Comparison of ENCODE assay signal across 19 cellular contexts in the genomic region with DNA sequence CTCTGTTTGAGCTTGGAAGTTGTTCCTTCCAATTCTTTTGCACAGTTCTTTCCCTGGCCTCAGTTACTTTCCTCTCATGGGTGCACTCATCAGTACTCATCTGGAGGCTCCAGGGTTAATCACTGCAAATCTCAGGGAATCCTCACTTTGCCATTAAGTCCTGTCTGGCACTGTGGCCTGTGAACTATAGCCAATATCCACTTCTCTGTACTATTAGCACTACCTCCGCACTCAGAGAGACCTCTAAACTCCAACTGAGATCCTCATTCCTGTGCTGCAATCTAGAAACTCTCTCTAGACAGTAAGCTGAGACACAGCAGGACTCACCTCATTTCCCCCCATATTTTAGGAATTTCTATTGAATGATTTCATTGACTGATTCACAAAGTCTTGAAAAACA.
DNase-seq lines count a peak whose midpoint lies in the region; ATAC-seq, FAIRE-seq and TF ChIP-seq lines count a peak whose summit lies in the region.
"Had no signal": no experiment of that assay in that cellular context is flagged by ENCODE, and none has a peak within 500 bp of the region (broad histone marks: within the 10 kb centered on the region; RNA-seq: fewer than 3 reads in every experiment).

No MANE protein-coding gene starts in this region.

- H3K4me2 ChIP-seq in K562 (ENCODE audit: insufficient read depth, low read length) (no peak overlapping the region), neural progenitor cell (no peak overlapping the region)

- H3K4me1 Mint-ChIP-seq in neural progenitor cell: no peaks in the 10 kb centered on the region
- no peaks in the 10 kb centered on the region for H3K4me1 Mint-ChIP-seq in stimulated activated memory B cell treated with anti-CD40 and anti-IgM and Interleukin-4, amounts not matched to agents 10 μg/mL and 1 μg/mL and 100 μg/mL, for 72 hours
- H3K4me1 Mint-ChIP-seq: CD4-positive, alpha-beta memory T cell had no signal

- no peak overlapping the region for H3K27ac Mint-ChIP-seq in neural progenitor cell
- no peak overlapping the region for H3K27ac Mint-ChIP-seq in stimulated activated memory B cell treated with anti-CD40 and anti-IgM and Interleukin-4, amounts not matched to agents 10 μg/mL and 1 μg/mL and 100 μg/mL, for 72 hours
- H3K27ac Mint-ChIP-seq: CD4-positive, alpha-beta memory T cell; HFFc6 had no signal

- no peaks in the 10 kb centered on the region for H4K20me1 ChIP-seq in K562 (replicated peaks; ENCODE audit: control insufficient read depth, insufficient read depth, low read length)
- H4K20me1 ChIP-seq in neural progenitor cell (ENCODE audit: low read depth): no peaks in the 10 kb centered on the region

- CTCF ChIA-PET in K562 (lab: Yijun Ruan, JAX; ENCODE audit: low intra/inter-chr PET ratio): no interaction called here

- DNase-seq in K562 (ENCODE audit: extremely low read depth in 1 of 4, low spot score in 3 of 4) (no peak), neural progenitor cell (ENCODE audit: low spot score) (no peak), esophagus squamous epithelium (lab: John Stamatoyannopoulos, UW) (no peak), SK-N-DZ (ENCODE audit: low spot score) (no peak)
- DNase-seq: C1 segment of cervical spinal cord; Calu3; CD4-positive, alpha-beta memory T cell; COR-L47; DMS53; DMS79 treated with DMSO at 0.1 percent for 48 hours; GOT3; HFFc6 had no signal

- TF ChIP-seq RAD21 in K562 (CRISPR knock-in tag; conservative IDR thresholded peaks at IDR 0.05 in 1 of 2, IDR thresholded peaks at IDR 0.05 in 1 of 2): no peak

- no peaks in the 10 kb centered on the region for H3K9me3 ChIP-seq in K562 (replicated peaks; ENCODE audit: control insufficient read depth, insufficient read depth, low read depth, low read length)
- H3K9me3 ChIP-seq in neural progenitor cell (ENCODE audit: low read depth): no peaks in the 10 kb centered on the region
- peaks cover 0 to 6% (median 0%) of the 10 kb centered on the region in 3 donors for H3K9me3 ChIP-seq in esophagus squamous epithelium
- H3K9me3 ChIP-seq: HAP-1 had no signal

- H3K4me1 ChIP-seq in K562 (replicated peaks in 1 of 2; ENCODE audit: control insufficient read depth in 2 of 2, insufficient read depth in 2 of 2, low read length in 2 of 2) (no peaks in the 10 kb centered on the region), neural progenitor cell (no peaks in the 10 kb centered on the region), esophagus squamous epithelium (no peaks in the 10 kb centered on the region)
- H3K4me1 ChIP-seq: HAP-1 had no signal

- no peak for FAIRE-seq in K562 (lab: Jason Lieb, UNC)
- FAIRE-seq: G401.6, GM12892, GM19239, H54 had no signal

- H3K36me3 Mint-ChIP-seq in neural progenitor cell: no peaks in the 10 kb centered on the region
- no peaks in the 10 kb centered on the region for H3K36me3 Mint-ChIP-seq in stimulated activated memory B cell treated with anti-CD40 and anti-IgM and Interleukin-4, amounts not matched to agents 10 μg/mL and 1 μg/mL and 100 μg/mL, for 72 hours
- H3K36me3 Mint-ChIP-seq: CD4-positive, alpha-beta memory T cell had no signal

- no peak for ATAC-seq in K562
- peak; percentile 8 for ATAC-seq in stimulated activated memory B cell treated with anti-CD40 and anti-IgM and Interleukin-4, amounts not matched to agents 10 μg/mL and 1 μg/mL and 100 μg/mL, for 72 hours
- no peak for ATAC-seq in GM21447 (IDR thresholded peaks at IDR 0.05; ENCODE audit: unreplicated experiment)

- no peak overlapping the region for H3K4me3 ChIP-seq in K562
- H3K4me3 ChIP-seq in neural progenitor cell: no peak overlapping the region
- no peak overlapping the region for H3K4me3 ChIP-seq in esophagus squamous epithelium
- H3K4me3 ChIP-seq: HAP-1 had no signal

- no peaks in the 10 kb centered on the region for H3K9me3 Mint-ChIP-seq in neural progenitor cell
- H3K9me3 Mint-ChIP-seq in stimulated activated memory B cell treated with anti-CD40 and anti-IgM and Interleukin-4, amounts not matched to agents 10 μg/mL and 1 μg/mL and 100 μg/mL, for 72 hours: no peaks in the 10 kb centered on the region
- H3K9me3 Mint-ChIP-seq: HFFc6 had no signal

- H2AFZ ChIP-seq in K562 (ENCODE audit: low read depth, low read length): no peak overlapping the region
- H2AFZ ChIP-seq in neural progenitor cell (replicated peaks): peak overlapping the region; percentile 66

- H3K4me3 Mint-ChIP-seq in neural progenitor cell: no peak overlapping the region
- no peak overlapping the region for H3K4me3 Mint-ChIP-seq in stimulated activated memory B cell treated with anti-CD40 and anti-IgM and Interleukin-4, amounts not matched to agents 10 μg/mL and 1 μg/mL and 100 μg/mL, for 72 hours
- H3K4me3 Mint-ChIP-seq: CD4-positive, alpha-beta memory T cell; HFFc6 had no signal

- no peak overlapping the region for H3K9ac ChIP-seq in K562 (ENCODE audit: insufficient read depth in 1 of 2, low read depth in 2 of 2, low read length in 2 of 2)
- H3K9ac ChIP-seq in neural progenitor cell: no peak overlapping the region

- H3K27ac ChIP-seq in K562 (ENCODE audit: extremely low read depth, low read depth, low read length) (no peak overlapping the region), neural progenitor cell (no peak overlapping the region), esophagus squamous epithelium (no peak overlapping the region)

- H3K9me1 ChIP-seq in K562 (ENCODE audit: control insufficient read depth, insufficient read depth, low read length): no peaks in the 10 kb centered on the region

- H3K79me2 ChIP-seq in K562 (ENCODE audit: control insufficient read depth, insufficient read depth, low read length) (no peaks in the 10 kb centered on the region), neural progenitor cell (ENCODE audit: low read depth) (no peaks in the 10 kb centered on the region)

- TF ChIP-seq POLR2A in K562 (conservative IDR thresholded peaks at IDR 0.05): no peak
- TF ChIP-seq POLR2A in esophagus squamous epithelium (IDR thresholded peaks at IDR 0.05): no peak

- in situ Hi-C loops in K562 (cut with MboI): no loop called here

- no peak for TF ChIP-seq EP300 in K562 (IDR thresholded peaks at IDR 0.05; ENCODE audit: low read length)

- POLR2A ChIA-PET in K562 (lab: Yijun Ruan, JAX): no interaction called here

- WGBS in K562 (ENCODE audit: insufficient coverage, low coverage, missing lambda C conversion rate): 90% methylated on average over 1 of the region's 1 CpG
- 71 to 73% methylated on average over 1 of the region's 1 CpG for whole genome bisulfite sequencing in esophagus squamous epithelium, 2 donors

- H3K27me3 ChIP-seq in K562 (ENCODE audit: control insufficient read depth in 2 of 2, insufficient read depth in 2 of 2, low read length in 2 of 2) (no peaks in the 10 kb centered on the region), neural progenitor cell (no peaks in the 10 kb centered on the region), esophagus squamous epithelium (no peaks in the 10 kb centered on the region)

- H3K36me3 ChIP-seq in K562 (ENCODE audit: control insufficient read depth, insufficient read depth, low read length): peaks cover 3% of the 10 kb centered on the region; the same call in 1 of the 3 replicates
- H3K36me3 ChIP-seq in neural progenitor cell: no peaks in the 10 kb centered on the region
- no peaks in the 10 kb centered on the region for H3K36me3 ChIP-seq in esophagus squamous epithelium
- H3K36me3 ChIP-seq: HAP-1 had no signal

- TF ChIP-seq CTCF in K562 (IDR thresholded peaks at IDR 0.05 in 2 of 3, conservative IDR thresholded peaks at IDR 0.05 in 1 of 3; ENCODE audit: insufficient read depth in 2 of 3, low read depth in 1 of 3, low read length in 3 of 3) (no peak), neural progenitor cell (IDR thresholded peaks at IDR 0.05) (no peak), esophagus squamous epithelium (IDR thresholded peaks at IDR 0.05) (no peak)

- H3F3A ChIP-seq in neural progenitor cell (ENCODE audit: low read depth): no peaks in the 10 kb centered on the region

- H3K27me3 Mint-ChIP-seq in neural progenitor cell (ENCODE audit: insufficient read depth, low read depth): no peaks in the 10 kb centered on the region
- no peaks in the 10 kb centered on the region for H3K27me3 Mint-ChIP-seq in stimulated activated memory B cell treated with anti-CD40 and anti-IgM and Interleukin-4, amounts not matched to agents 10 μg/mL and 1 μg/mL and 100 μg/mL, for 72 hours
- H3K27me3 Mint-ChIP-seq: CD4-positive, alpha-beta memory T cell had no signal

- TSS peak; percentile 13 for BruUV-seq in K562 (replicated peaks; lab: Mats Ljungman, UMichigan)

- intact Hi-C loops in K562 (cut with micrococcal nuclease): no loop called here
- intact Hi-C loops in esophagus squamous epithelium (cut with DNase I): no loop called here

TF ChIP-seq in K562, 482 proteins besides CTCF, POLR2A, EP300 and RAD21:
- TF ChIP-seq ZNF79 (CRISPR knock-in tag; IDR thresholded peaks at IDR 0.05; ENCODE audit: low read depth) (no peak), ZNF57 (CRISPR knock-in tag; IDR thresholded peaks at IDR 0.05) (no peak)
- TF ChIP-seq, protein P1, sequence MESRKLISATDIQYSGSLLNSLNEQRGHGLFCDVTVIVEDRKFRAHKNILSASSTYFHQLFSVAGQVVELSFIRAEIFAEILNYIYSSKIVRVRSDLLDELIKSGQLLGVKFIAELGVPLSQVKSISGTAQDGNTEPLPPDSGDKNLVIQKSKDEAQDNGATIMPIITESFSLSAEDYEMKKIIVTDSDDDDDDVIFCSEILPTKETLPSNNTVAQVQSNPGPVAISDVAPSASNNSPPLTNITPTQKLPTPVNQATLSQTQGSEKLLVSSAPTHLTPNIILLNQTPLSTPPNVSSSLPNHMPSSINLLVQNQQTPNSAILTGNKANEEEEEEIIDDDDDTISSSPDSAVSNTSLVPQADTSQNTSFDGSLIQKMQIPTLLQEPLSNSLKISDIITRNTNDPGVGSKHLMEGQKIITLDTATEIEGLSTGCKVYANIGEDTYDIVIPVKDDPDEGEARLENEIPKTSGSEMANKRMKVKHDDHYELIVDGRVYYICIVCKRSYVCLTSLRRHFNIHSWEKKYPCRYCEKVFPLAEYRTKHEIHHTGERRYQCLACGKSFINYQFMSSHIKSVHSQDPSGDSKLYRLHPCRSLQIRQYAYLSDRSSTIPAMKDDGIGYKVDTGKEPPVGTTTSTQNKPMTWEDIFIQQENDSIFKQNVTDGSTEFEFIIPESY (CRISPR knock-in tag; IDR thresholded peaks at IDR 0.05): no peak
TF ChIP-seq in K562: peak in this region for 0.
